In genomic region chr1:219155140-219155539, GRCh38 we compare ENCODE assay signal across 13 cellular contexts.
"Had no signal": no experiment of that assay in that cellular context is flagged by ENCODE, and none has a peak within 500 bp of the region (broad histone marks: within the 10 kb centered on the region; RNA-seq: fewer than 3 reads in every experiment).

No MANE protein-coding gene starts in this region.

- DNase-seq: activated CD4-positive, alpha-beta T cell treated with anti-CD3 and anti-CD28 coated beads, Interleukin-2, amount 50 U/mL, for 48 hours; activated CD8-positive, alpha-beta memory T cell treated with anti-CD3 and anti-CD28 coated beads, Interleukin-2, amount 10 ng/mL, durations not matched to agents 7 days and 5 days; activated effector memory CD4-positive, alpha-beta T cell treated with Interleukin-2 at 50 U/mL for 16 hours; activated T-cell treated with anti-CD3 and anti-CD28 coated beads, Interleukin-2, amount 50 U/mL, for 24 hours; effector memory CD8-positive, alpha-beta T cell; foreskin fibroblast; left colon; mesendoderm; T-helper 2 cell; thyroid gland; uterus had no signal

- H3K4me3 ChIP-seq: thyroid gland, uterus had no signal

- ATAC-seq: activated CD4-positive, CD25-positive, alpha-beta regulatory T cell treated with anti-CD3 and anti-CD28 coated beads, Interleukin-2, amount 50 U/mL, for 24 hours; activated CD8-positive, alpha-beta memory T cell treated with anti-CD3 and anti-CD28 coated beads, Interleukin-2, amount 10 ng/mL, durations not matched to agents 7 days and 5 days; effector memory CD8-positive, alpha-beta T cell; left colon; stimulated activated effector memory CD8-positive, alpha-beta T cell treated with anti-CD3 and anti-CD28 coated beads, Interleukin-12 subunit alpha, Interleukin-12 subunit beta, amount 100 ng/mL, for 72 hours had no signal
